1 cellular context compared by ENCODE assay signal in the genomic region with DNA sequence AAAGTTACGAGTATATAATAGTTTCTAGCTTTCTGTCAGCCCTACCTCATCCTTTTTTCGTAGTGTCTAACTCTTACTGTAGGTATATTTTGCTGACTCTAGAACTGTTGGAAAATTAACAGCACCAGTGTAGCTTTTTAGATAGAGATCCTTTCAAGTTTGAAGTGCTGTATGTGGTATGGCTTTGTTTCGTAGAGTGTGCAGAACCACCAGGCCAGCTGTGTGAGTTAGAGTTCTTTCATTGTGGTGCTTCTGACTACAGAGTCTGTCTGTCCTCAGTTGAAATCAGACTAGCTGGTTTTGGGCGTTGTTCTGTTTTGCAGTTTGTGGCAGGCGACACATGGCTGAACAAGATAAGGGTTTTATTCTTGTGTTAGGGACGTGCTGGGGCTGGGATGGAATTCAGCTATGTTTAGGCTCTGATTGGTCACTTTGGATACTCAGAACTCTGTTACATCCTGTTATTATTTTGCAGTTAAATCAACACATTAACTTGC.
TF ChIP-seq lines count a peak whose summit lies in the region.

No MANE protein-coding gene starts in this region.

TF ChIP-seq in K562, 482 proteins besides CTCF, POLR2A, EP300 and RAD21 (continued from another document):
- TF ChIP-seq, protein P1, sequence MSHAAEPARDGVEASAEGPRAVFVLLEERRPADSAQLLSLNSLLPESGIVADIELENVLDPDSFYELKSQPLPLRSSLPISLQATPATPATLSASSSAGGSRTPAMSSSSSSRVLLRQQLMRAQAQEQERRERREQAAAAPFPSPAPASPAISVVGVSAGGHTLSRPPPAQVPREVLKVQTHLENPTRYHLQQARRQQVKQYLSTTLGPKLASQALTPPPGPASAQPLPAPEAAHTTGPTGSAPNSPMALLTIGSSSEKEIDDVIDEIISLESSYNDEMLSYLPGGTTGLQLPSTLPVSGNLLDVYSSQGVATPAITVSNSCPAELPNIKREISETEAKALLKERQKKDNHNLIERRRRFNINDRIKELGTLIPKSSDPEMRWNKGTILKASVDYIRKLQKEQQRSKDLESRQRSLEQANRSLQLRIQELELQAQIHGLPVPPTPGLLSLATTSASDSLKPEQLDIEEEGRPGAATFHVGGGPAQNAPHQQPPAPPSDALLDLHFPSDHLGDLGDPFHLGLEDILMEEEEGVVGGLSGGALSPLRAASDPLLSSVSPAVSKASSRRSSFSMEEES (CRISPR knock-in tag; IDR thresholded peaks at IDR 0.05) = no peak
- TF ChIP-seq NFXL1 (CRISPR knock-in tag; IDR thresholded peaks at IDR 0.05) = no peak
- TF ChIP-seq, protein P2, sequence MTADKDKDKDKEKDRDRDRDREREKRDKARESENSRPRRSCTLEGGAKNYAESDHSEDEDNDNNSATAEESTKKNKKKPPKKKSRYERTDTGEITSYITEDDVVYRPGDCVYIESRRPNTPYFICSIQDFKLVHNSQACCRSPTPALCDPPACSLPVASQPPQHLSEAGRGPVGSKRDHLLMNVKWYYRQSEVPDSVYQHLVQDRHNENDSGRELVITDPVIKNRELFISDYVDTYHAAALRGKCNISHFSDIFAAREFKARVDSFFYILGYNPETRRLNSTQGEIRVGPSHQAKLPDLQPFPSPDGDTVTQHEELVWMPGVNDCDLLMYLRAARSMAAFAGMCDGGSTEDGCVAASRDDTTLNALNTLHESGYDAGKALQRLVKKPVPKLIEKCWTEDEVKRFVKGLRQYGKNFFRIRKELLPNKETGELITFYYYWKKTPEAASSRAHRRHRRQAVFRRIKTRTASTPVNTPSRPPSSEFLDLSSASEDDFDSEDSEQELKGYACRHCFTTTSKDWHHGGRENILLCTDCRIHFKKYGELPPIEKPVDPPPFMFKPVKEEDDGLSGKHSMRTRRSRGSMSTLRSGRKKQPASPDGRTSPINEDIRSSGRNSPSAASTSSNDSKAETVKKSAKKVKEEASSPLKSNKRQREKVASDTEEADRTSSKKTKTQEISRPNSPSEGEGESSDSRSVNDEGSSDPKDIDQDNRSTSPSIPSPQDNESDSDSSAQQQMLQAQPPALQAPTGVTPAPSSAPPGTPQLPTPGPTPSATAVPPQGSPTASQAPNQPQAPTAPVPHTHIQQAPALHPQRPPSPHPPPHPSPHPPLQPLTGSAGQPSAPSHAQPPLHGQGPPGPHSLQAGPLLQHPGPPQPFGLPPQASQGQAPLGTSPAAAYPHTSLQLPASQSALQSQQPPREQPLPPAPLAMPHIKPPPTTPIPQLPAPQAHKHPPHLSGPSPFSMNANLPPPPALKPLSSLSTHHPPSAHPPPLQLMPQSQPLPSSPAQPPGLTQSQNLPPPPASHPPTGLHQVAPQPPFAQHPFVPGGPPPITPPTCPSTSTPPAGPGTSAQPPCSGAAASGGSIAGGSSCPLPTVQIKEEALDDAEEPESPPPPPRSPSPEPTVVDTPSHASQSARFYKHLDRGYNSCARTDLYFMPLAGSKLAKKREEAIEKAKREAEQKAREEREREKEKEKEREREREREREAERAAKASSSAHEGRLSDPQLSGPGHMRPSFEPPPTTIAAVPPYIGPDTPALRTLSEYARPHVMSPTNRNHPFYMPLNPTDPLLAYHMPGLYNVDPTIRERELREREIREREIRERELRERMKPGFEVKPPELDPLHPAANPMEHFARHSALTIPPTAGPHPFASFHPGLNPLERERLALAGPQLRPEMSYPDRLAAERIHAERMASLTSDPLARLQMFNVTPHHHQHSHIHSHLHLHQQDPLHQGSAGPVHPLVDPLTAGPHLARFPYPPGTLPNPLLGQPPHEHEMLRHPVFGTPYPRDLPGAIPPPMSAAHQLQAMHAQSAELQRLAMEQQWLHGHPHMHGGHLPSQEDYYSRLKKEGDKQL (CRISPR knock-in tag; IDR thresholded peaks at IDR 0.05; ENCODE audit: borderline replicate concordance) = no peak
- TF ChIP-seq ELF4 (CRISPR knock-in tag; IDR thresholded peaks at IDR 0.05) = peak; percentile 68; the same call in 1 of the 2 replicates
- peak; percentile 72 for TF ChIP-seq TAF9B (IDR thresholded peaks at IDR 0.05; ENCODE audit: partially characterized antibody)
- peak; percentile 95 for TF ChIP-seq SMAD4 (CRISPR knock-in tag; conservative IDR thresholded peaks at IDR 0.05)
- peak; percentile 53; the same call in 1 of the 2 replicates for TF ChIP-seq ETV5 (CRISPR knock-in tag; IDR thresholded peaks at IDR 0.05; ENCODE audit: low read depth)
- TF ChIP-seq, protein P3, sequence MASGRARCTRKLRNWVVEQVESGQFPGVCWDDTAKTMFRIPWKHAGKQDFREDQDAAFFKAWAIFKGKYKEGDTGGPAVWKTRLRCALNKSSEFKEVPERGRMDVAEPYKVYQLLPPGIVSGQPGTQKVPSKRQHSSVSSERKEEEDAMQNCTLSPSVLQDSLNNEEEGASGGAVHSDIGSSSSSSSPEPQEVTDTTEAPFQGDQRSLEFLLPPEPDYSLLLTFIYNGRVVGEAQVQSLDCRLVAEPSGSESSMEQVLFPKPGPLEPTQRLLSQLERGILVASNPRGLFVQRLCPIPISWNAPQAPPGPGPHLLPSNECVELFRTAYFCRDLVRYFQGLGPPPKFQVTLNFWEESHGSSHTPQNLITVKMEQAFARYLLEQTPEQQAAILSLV (tag; IDR thresholded peaks at IDR 0.05) = no peak
- TF ChIP-seq LCOR (CRISPR knock-in tag; IDR thresholded peaks at IDR 0.05) = peak; percentile 92; the same call in 1 of the 2 replicates
- TF ChIP-seq, protein P4, sequence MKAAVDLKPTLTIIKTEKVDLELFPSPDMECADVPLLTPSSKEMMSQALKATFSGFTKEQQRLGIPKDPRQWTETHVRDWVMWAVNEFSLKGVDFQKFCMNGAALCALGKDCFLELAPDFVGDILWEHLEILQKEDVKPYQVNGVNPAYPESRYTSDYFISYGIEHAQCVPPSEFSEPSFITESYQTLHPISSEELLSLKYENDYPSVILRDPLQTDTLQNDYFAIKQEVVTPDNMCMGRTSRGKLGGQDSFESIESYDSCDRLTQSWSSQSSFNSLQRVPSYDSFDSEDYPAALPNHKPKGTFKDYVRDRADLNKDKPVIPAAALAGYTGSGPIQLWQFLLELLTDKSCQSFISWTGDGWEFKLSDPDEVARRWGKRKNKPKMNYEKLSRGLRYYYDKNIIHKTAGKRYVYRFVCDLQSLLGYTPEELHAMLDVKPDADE (conservative IDR thresholded peaks at IDR 0.05; ENCODE audit: control insufficient read depth, low read depth, low read length) = peak; percentile 43; the same call in 1 of the 2 replicates
- peak; percentile 88 for TF ChIP-seq GATA2 (CRISPR knock-in tag; IDR thresholded peaks at IDR 0.05)
- TF ChIP-seq, protein P5, sequence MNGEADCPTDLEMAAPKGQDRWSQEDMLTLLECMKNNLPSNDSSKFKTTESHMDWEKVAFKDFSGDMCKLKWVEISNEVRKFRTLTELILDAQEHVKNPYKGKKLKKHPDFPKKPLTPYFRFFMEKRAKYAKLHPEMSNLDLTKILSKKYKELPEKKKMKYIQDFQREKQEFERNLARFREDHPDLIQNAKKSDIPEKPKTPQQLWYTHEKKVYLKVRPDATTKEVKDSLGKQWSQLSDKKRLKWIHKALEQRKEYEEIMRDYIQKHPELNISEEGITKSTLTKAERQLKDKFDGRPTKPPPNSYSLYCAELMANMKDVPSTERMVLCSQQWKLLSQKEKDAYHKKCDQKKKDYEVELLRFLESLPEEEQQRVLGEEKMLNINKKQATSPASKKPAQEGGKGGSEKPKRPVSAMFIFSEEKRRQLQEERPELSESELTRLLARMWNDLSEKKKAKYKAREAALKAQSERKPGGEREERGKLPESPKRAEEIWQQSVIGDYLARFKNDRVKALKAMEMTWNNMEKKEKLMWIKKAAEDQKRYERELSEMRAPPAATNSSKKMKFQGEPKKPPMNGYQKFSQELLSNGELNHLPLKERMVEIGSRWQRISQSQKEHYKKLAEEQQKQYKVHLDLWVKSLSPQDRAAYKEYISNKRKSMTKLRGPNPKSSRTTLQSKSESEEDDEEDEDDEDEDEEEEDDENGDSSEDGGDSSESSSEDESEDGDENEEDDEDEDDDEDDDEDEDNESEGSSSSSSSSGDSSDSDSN (IDR thresholded peaks at IDR 0.05; ENCODE audit: borderline replicate concordance in 1 of 2, low read depth in 2 of 2, low read length in 2 of 2) = 0 out of 4 replicates have a peak, but pooled peaks of 1 of the 2 experiments have one; percentile 41
- peak; percentile 91 for TF ChIP-seq SMARCE1 (IDR thresholded peaks at IDR 0.05)
- peak; percentile 58 for TF ChIP-seq DACH1 (IDR thresholded peaks at IDR 0.05; ENCODE audit: partially characterized antibody)
- peak; percentile 92 for TF ChIP-seq KLF16 (IDR thresholded peaks at IDR 0.05)
- TF ChIP-seq RFX1 (IDR thresholded peaks at IDR 0.05) = no peak
- TF ChIP-seq, protein P6, sequence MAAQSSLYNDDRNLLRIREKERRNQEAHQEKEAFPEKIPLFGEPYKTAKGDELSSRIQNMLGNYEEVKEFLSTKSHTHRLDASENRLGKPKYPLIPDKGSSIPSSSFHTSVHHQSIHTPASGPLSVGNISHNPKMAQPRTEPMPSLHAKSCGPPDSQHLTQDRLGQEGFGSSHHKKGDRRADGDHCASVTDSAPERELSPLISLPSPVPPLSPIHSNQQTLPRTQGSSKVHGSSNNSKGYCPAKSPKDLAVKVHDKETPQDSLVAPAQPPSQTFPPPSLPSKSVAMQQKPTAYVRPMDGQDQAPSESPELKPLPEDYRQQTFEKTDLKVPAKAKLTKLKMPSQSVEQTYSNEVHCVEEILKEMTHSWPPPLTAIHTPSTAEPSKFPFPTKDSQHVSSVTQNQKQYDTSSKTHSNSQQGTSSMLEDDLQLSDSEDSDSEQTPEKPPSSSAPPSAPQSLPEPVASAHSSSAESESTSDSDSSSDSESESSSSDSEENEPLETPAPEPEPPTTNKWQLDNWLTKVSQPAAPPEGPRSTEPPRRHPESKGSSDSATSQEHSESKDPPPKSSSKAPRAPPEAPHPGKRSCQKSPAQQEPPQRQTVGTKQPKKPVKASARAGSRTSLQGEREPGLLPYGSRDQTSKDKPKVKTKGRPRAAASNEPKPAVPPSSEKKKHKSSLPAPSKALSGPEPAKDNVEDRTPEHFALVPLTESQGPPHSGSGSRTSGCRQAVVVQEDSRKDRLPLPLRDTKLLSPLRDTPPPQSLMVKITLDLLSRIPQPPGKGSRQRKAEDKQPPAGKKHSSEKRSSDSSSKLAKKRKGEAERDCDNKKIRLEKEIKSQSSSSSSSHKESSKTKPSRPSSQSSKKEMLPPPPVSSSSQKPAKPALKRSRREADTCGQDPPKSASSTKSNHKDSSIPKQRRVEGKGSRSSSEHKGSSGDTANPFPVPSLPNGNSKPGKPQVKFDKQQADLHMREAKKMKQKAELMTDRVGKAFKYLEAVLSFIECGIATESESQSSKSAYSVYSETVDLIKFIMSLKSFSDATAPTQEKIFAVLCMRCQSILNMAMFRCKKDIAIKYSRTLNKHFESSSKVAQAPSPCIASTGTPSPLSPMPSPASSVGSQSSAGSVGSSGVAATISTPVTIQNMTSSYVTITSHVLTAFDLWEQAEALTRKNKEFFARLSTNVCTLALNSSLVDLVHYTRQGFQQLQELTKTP (IDR thresholded peaks at IDR 0.05; ENCODE audit: low read depth in 1 of 2, partially characterized antibody in 2 of 2) = no peak
- peak; percentile 80 for TF ChIP-seq HDAC3 (IDR thresholded peaks at IDR 0.05; ENCODE audit: borderline replicate concordance, partially characterized antibody)
- peak; percentile 97 for TF ChIP-seq POLR2AphosphoS5 (IDR thresholded peaks at IDR 0.05; ENCODE audit: control insufficient read depth, insufficient read depth, low read depth, low read length)
- no peak for TF ChIP-seq MCM3 (IDR thresholded peaks at IDR 0.05)
- TF ChIP-seq TCF7L2 (IDR thresholded peaks at IDR 0.05; ENCODE audit: low read depth, low read length) = no peak
- TF ChIP-seq, protein P7, sequence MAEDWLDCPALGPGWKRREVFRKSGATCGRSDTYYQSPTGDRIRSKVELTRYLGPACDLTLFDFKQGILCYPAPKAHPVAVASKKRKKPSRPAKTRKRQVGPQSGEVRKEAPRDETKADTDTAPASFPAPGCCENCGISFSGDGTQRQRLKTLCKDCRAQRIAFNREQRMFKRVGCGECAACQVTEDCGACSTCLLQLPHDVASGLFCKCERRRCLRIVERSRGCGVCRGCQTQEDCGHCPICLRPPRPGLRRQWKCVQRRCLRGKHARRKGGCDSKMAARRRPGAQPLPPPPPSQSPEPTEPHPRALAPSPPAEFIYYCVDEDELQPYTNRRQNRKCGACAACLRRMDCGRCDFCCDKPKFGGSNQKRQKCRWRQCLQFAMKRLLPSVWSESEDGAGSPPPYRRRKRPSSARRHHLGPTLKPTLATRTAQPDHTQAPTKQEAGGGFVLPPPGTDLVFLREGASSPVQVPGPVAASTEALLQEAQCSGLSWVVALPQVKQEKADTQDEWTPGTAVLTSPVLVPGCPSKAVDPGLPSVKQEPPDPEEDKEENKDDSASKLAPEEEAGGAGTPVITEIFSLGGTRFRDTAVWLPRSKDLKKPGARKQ (CRISPR knock-in tag; IDR thresholded peaks at IDR 0.05) = no peak
- TF ChIP-seq BRD9 (IDR thresholded peaks at IDR 0.05; ENCODE audit: low read depth, partially characterized antibody) = peak; percentile 63
- peak; percentile 98 for TF ChIP-seq ARID1B (IDR thresholded peaks at IDR 0.05)
- peak; percentile 86 for TF ChIP-seq CCNT2 (IDR thresholded peaks at IDR 0.05; ENCODE audit: borderline replicate concordance, extremely low read depth, insufficient read length, low read depth, low read length)
- TF ChIP-seq, protein P8, sequence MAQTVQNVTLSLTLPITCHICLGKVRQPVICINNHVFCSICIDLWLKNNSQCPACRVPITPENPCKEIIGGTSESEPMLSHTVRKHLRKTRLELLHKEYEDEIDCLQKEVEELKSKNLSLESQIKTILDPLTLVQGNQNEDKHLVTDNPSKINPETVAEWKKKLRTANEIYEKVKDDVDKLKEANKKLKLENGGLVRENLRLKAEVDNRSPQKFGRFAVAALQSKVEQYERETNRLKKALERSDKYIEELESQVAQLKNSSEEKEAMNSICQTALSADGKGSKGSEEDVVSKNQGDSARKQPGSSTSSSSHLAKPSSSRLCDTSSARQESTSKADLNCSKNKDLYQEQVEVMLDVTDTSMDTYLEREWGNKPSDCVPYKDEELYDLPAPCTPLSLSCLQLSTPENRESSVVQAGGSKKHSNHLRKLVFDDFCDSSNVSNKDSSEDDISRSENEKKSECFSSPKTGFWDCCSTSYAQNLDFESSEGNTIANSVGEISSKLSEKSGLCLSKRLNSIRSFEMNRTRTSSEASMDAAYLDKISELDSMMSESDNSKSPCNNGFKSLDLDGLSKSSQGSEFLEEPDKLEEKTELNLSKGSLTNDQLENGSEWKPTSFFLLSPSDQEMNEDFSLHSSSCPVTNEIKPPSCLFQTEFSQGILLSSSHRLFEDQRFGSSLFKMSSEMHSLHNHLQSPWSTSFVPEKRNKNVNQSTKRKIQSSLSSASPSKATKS (CRISPR knock-in tag; IDR thresholded peaks at IDR 0.05) = no peak
- TF ChIP-seq PTTG1 (tag; IDR thresholded peaks at IDR 0.05; ENCODE audit: low read depth) = no peak
- no peak for TF ChIP-seq PTRF (tag; IDR thresholded peaks at IDR 0.05)
